Comparison of ENCODE assay signal across 27 cellular contexts in the genomic region with DNA sequence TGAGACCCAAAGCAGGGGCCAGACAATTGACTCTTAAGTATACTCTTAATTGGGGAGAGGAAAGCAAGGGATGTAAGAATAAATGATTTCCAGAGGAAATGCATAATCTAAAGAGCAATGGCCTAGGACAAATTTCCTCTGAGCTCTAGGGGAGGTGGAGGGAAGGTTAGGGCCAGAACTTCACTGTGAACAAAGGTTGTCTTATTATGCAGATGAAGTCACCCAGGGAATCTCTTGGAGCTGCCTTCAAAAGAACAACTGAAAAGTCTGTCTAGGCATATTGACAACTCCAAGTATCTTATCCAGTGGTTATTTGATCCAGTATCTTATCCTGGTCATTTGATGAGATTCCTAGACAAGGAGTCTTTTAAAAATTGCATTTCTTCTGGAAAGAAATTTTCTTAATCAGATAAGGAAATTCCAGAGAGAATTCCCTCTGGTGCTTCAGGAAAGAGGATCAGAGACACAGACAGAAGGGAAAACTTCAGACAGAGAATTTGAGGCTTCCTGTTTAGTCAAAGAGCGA. TPM values are rescaled to one million over a fixed set of nuclear protein-coding genes. Genes with fewer than 3 reads are reported as not detected.
A peak's percentile ranks its signal among the peaks of the same experiment; 100 is the strongest.
DNase-seq lines count a peak whose midpoint lies in the region; ATAC-seq, FAIRE-seq and TF ChIP-seq lines count a peak whose summit lies in the region.
"Had no signal": no experiment of that assay in that cellular context is flagged by ENCODE, and none has a peak within 500 bp of the region (broad histone marks: within the 10 kb centered on the region; RNA-seq: fewer than 3 reads in every experiment).

No MANE protein-coding gene starts in this region.

- peaks cover 62% of the 10 kb centered on the region for H3K36me3 Mint-ChIP-seq in endodermal cell (ENCODE audit: low read depth)

- no peaks in the 10 kb centered on the region for H3K79me1 ChIP-seq in trophoblast cell (ENCODE audit: low read length)

- H3K18ac ChIP-seq in trophoblast cell (ENCODE audit: low read length), result no peak overlapping the region

- no peak overlapping the region for H4K8ac ChIP-seq in trophoblast cell (ENCODE audit: low read depth, low read length)

- H3K9me3 ChIP-seq in HepG2 (ENCODE audit: low read length) (no peaks in the 10 kb centered on the region), right lobe of liver (no peaks in the 10 kb centered on the region), HUES64 (ENCODE audit: insufficient read depth, low read depth, low read length) (peaks cover 5% of the 10 kb centered on the region; the same call in 1 of the 2 replicates), endodermal cell (ENCODE audit: control insufficient read depth, low read length) (peaks cover 68% of the 10 kb centered on the region), trophoblast cell (ENCODE audit: insufficient read depth, low read depth, low read length) (peaks cover 2% of the 10 kb centered on the region), GM23248 (ENCODE audit: low read depth) (no peaks in the 10 kb centered on the region)
- H3K9me3 ChIP-seq: BE2C had no signal

- no peak overlapping the region for H3K14ac ChIP-seq in trophoblast cell (ENCODE audit: low read length)

- POLR2A ChIA-PET in HepG2 (lab: Yijun Ruan, JAX), result no interaction called here

- DNase-seq in HepG2 (ENCODE audit: low spot score), result no peak
- no peak for DNase-seq in right lobe of liver
- DNase-seq in endodermal cell, result no peak
- DNase-seq in trophoblast cell, result peak; percentile 32 to 90
- DNase-seq in NOMO-1 (lab: John Stamatoyannopoulos, UW; ENCODE audit: unreplicated experiment in 2 of 2), result no peak
- DNase-seq in GM23248, result no peak
- DNase-seq: 8988T; ACHN; AML-193; BE2C; CD4-positive, alpha-beta T cell; CD8-positive, alpha-beta memory T cell; DMS 273 treated with DMSO at 0.1 percent for 48 hours; DMS79; EL; GDM1; GOT3 had no signal

- no peak for TF ChIP-seq RAD21 in HepG2 (CRISPR knock-in tag; IDR thresholded peaks at IDR 0.05)

- H3K4me1 Mint-ChIP-seq in endodermal cell, result peaks cover 1% of the 10 kb centered on the region

- intact Hi-C loops in HepG2 (cut with micrococcal nuclease; ENCODE audit: unreplicated experiment) (no loop called here), right lobe of liver (cut with DNase I) (no loop called here)

- H2AK5ac ChIP-seq in trophoblast cell (ENCODE audit: low read length), result no peak overlapping the region

- H3K27ac ChIP-seq in HepG2 (ENCODE audit: extremely low read length, insufficient read depth, low read length), result no peak overlapping the region
- H3K27ac ChIP-seq in right lobe of liver, result no peak overlapping the region
- H3K27ac ChIP-seq in HUES64 (ENCODE audit: low read depth, low read length), result peak overlapping the region; percentile 61
- H3K27ac ChIP-seq in endodermal cell (ENCODE audit: low read depth, low read length), result no peak overlapping the region
- peak overlapping the region; percentile 47 for H3K27ac ChIP-seq in trophoblast cell (ENCODE audit: low read depth, low read length)
- H3K27ac ChIP-seq in GM23248, result no peak overlapping the region
- H3K27ac ChIP-seq: A549; BLaER1 treated with 17β-estradiol and CSF1 and Interleukin-3, amounts not matched to agents 10 nM and 100 nM had no signal

- in situ Hi-C loops in HepG2 (cut with HindIII; ENCODE audit: extremely low pct_ligation_motif_present, low pct_unique_long_range_greater_than_20kb), result no loop called here
- in situ Hi-C loops in GM23248 (cut with MboI), result no loop called here

- BruUV-seq in HepG2 (replicated peaks; lab: Mats Ljungman, UMichigan), result no TSS peak

- H2BK12ac ChIP-seq in trophoblast cell (ENCODE audit: low read length), result no peak overlapping the region

- H3K79me2 ChIP-seq in HepG2 (ENCODE audit: insufficient read depth, low read length) (peaks cover 63% of the 10 kb centered on the region), trophoblast cell (ENCODE audit: control insufficient read depth, insufficient read depth, low read length, poor library complexity) (no peaks in the 10 kb centered on the region), GM23248 (ENCODE audit: insufficient read depth) (peaks cover 83% of the 10 kb centered on the region)

- WGBS in HepG2 (ENCODE audit: low lambda C conversion rate), result 95% methylated on average over 1 of the region's 1 CpG
- WGBS in right lobe of liver (ENCODE audit: insufficient coverage, low coverage, low lambda C conversion rate, missing lambda C conversion rate), result 90% methylated on average over 1 of the region's 1 CpG
- WGBS in HUES64, result 100% methylated on average over 1 of the region's 1 CpG
- 100% methylated on average over 1 of the region's 1 CpG; no CpG with 5 or more reads in 1 of the 2 experiments for WGBS in endodermal cell (ENCODE audit: insufficient coverage in 1 of 2, insufficient read length in 1 of 2), 2 experiments
- whole genome bisulfite sequencing in trophoblast cell (ENCODE audit: extremely low coverage, insufficient coverage, insufficient read length), result no CpG with 5 or more reads among the region's 1 CpG
- WGBS in GM23248 (ENCODE audit: low coverage in 1 of 2, low lambda C conversion rate in 2 of 2, missing lambda C conversion rate in 2 of 2), 2 experiments, result 97 to 100% methylated on average over 1 of the region's 1 CpG

- H3K4me2 ChIP-seq in HepG2 (ENCODE audit: low read depth, low read length) (no peak overlapping the region), trophoblast cell (ENCODE audit: low read length) (no peak overlapping the region), GM23248 (ENCODE audit: unreplicated experiment) (no peak overlapping the region)
- H3K4me2 ChIP-seq: A549; BLaER1 treated with 17β-estradiol and CSF1 and Interleukin-3, amounts not matched to agents 10 nM and 100 nM had no signal

- H2BK120ac ChIP-seq in trophoblast cell (ENCODE audit: insufficient read depth, low read length, poor library complexity), result no peak overlapping the region

- H3K4me1 ChIP-seq in HepG2 (ENCODE audit: insufficient read depth, low read length), result peaks cover 7% of the 10 kb centered on the region
- H3K4me1 ChIP-seq in right lobe of liver, result no peaks in the 10 kb centered on the region
- H3K4me1 ChIP-seq in HUES64 (ENCODE audit: insufficient read depth, low read length), result peaks cover 34% of the 10 kb centered on the region
- no peaks in the 10 kb centered on the region for H3K4me1 ChIP-seq in endodermal cell (ENCODE audit: control insufficient read depth, insufficient read depth, low read length)
- no peaks in the 10 kb centered on the region for H3K4me1 ChIP-seq in trophoblast cell (ENCODE audit: control insufficient read depth in 1 of 2, insufficient read depth in 2 of 2, low read length in 2 of 2)
- no peaks in the 10 kb centered on the region for H3K4me1 ChIP-seq in GM23248 (ENCODE audit: insufficient read depth)
- H3K4me1 ChIP-seq: A549; BE2C; BLaER1 treated with 17β-estradiol and CSF1 and Interleukin-3, amounts not matched to agents 10 nM and 100 nM; HAP-1 had no signal

- no peak overlapping the region for H3K4me3 Mint-ChIP-seq in endodermal cell
- H3K4me3 Mint-ChIP-seq: CD14-positive monocyte; CD4-positive, alpha-beta T cell; CD8-positive, alpha-beta memory T cell had no signal

- H3K4ac ChIP-seq in trophoblast cell (ENCODE audit: low read depth, low read length), result no peak overlapping the region

- no peaks in the 10 kb centered on the region for H3K27me3 ChIP-seq in HepG2 (ENCODE audit: control insufficient read depth in 1 of 2, insufficient read depth in 2 of 2, low read length in 2 of 2)
- H3K27me3 ChIP-seq in right lobe of liver, result no peaks in the 10 kb centered on the region
- no peaks in the 10 kb centered on the region for H3K27me3 ChIP-seq in HUES64 (ENCODE audit: insufficient read depth, low read length)
- H3K27me3 ChIP-seq in endodermal cell (ENCODE audit: control insufficient read depth, insufficient read depth, low read length, poor library complexity, severe bottlenecking), result no peaks in the 10 kb centered on the region
- H3K27me3 ChIP-seq in trophoblast cell (ENCODE audit: insufficient read depth, low read length), result no peaks in the 10 kb centered on the region
- H3K27me3 ChIP-seq in GM23248 (replicated peaks; ENCODE audit: insufficient read depth), result no peaks in the 10 kb centered on the region
- H3K27me3 ChIP-seq: BE2C; BLaER1 treated with 17β-estradiol and CSF1 and Interleukin-3, amounts not matched to agents 10 nM and 100 nM had no signal

- H3K27ac Mint-ChIP-seq in endodermal cell, result no peak overlapping the region
- H3K27ac Mint-ChIP-seq: CD14-positive monocyte; CD4-positive, alpha-beta T cell; CD8-positive, alpha-beta memory T cell had no signal

- peaks cover 45% of the 10 kb centered on the region for H3K9me3 Mint-ChIP-seq in endodermal cell
- H3K9me3 Mint-ChIP-seq: CD4-positive, alpha-beta T cell had no signal

- no peak for TF ChIP-seq CTCF in HepG2 (CRISPR knock-in tag; IDR thresholded peaks at IDR 0.05)
- no peak for TF ChIP-seq CTCF in right lobe of liver (IDR thresholded peaks at IDR 0.05)
- TF ChIP-seq CTCF in endodermal cell (conservative IDR thresholded peaks at IDR 0.05), result no peak

- H3K23ac ChIP-seq in trophoblast cell (ENCODE audit: low read length), result no peak overlapping the region

- H3K9me2 ChIP-seq in GM23248 (ENCODE audit: insufficient read depth), result no peaks in the 10 kb centered on the region

- H2BK5ac ChIP-seq in trophoblast cell (ENCODE audit: low read depth, low read length, poor library complexity), result no peak overlapping the region

- H3K27me3 Mint-ChIP-seq in endodermal cell (ENCODE audit: insufficient read depth), result no peaks in the 10 kb centered on the region
- H3K27me3 Mint-ChIP-seq: CD4-positive, alpha-beta T cell; CD8-positive, alpha-beta memory T cell had no signal

- ATAC-seq in HepG2 (no peak), right lobe of liver (no peak), HG03095 (IDR thresholded peaks at IDR 0.05; ENCODE audit: unreplicated experiment) (no peak)
- ATAC-seq: A549 had no signal

- no peak for FAIRE-seq in HepG2 (lab: Jason Lieb, UNC)
- FAIRE-seq: A549, D721Med, GM12891, GM18507, H54 had no signal

- no peak overlapping the region for H4K91ac ChIP-seq in trophoblast cell (ENCODE audit: low read depth, low read length)

- H3K4me3 ChIP-seq in HepG2 (replicated peaks in 1 of 3; ENCODE audit: insufficient read depth in 1 of 3, low read depth in 2 of 3, low read length in 3 of 3), result no peak overlapping the region
- H3K4me3 ChIP-seq in right lobe of liver, result no peak overlapping the region
- H3K4me3 ChIP-seq in HUES64 (ENCODE audit: low read length), result peak overlapping the region; percentile 33
- peak overlapping the region; percentile 34 for H3K4me3 ChIP-seq in endodermal cell (ENCODE audit: low read length)
- no peak overlapping the region for H3K4me3 ChIP-seq in trophoblast cell (ENCODE audit: low read depth, low read length)
- no peak overlapping the region for H3K4me3 ChIP-seq in GM23248
- H3K4me3 ChIP-seq: A549; BLaER1 treated with 17β-estradiol and CSF1 and Interleukin-3, amounts not matched to agents 10 nM and 100 nM; HAP-1 had no signal

- no peak overlapping the region for H2AFZ ChIP-seq in HepG2 (ENCODE audit: low read length)
- H2AFZ ChIP-seq in trophoblast cell (ENCODE audit: insufficient read depth, low read length, poor library complexity), result no peak overlapping the region
- H2AFZ ChIP-seq in GM23248, result no peak overlapping the region

- H3K9ac ChIP-seq in HepG2 (ENCODE audit: insufficient read depth, low read depth, low read length) (no peak overlapping the region), HUES64 (ENCODE audit: low read depth, low read length) (no peak overlapping the region), endodermal cell (ENCODE audit: extremely low read depth, low read length, poor library complexity, severe bottlenecking) (no peak overlapping the region), trophoblast cell (ENCODE audit: low read length) (no peak overlapping the region), GM23248 (no peak overlapping the region)
- H3K9ac ChIP-seq: BLaER1 treated with 17β-estradiol and CSF1 and Interleukin-3, amounts not matched to agents 10 nM and 100 nM had no signal

- peaks cover 2% of the 10 kb centered on the region; the same call in 1 of the 2 replicates for H4K20me1 ChIP-seq in HepG2 (ENCODE audit: insufficient read depth, low read length)
- H4K20me1 ChIP-seq in GM23248 (ENCODE audit: insufficient read depth), result no peaks in the 10 kb centered on the region

- CTCF ChIA-PET in HepG2 (lab: Yijun Ruan, JAX; ENCODE audit: low intra/inter-chr PET ratio, low total read pairs), result no interaction called here

- TF ChIP-seq POLR2A in HepG2 (IDR thresholded peaks at IDR 0.05; ENCODE audit: insufficient read depth in 1 of 2, low read depth in 2 of 2, low read length in 2 of 2) (no peak), right lobe of liver (IDR thresholded peaks at IDR 0.05) (no peak)

- TF ChIP-seq EP300 in HepG2 (IDR thresholded peaks at IDR 0.05; ENCODE audit: low read depth in 2 of 2, low read length in 2 of 2) (no peak), HepG2 (CRISPR knock-in tag; IDR thresholded peaks at IDR 0.05; ENCODE audit: borderline replicate concordance) (no peak)

- 0 out of 2 replicates have a peak, but pooled peaks cover 3% of the 10 kb centered on the region for H3F3A ChIP-seq in GM23248 (ENCODE audit: insufficient read depth)

- H4K12ac ChIP-seq in trophoblast cell (ENCODE audit: low read depth, low read length), result no peak overlapping the region

- H3K36me3 ChIP-seq in HepG2 (replicated peaks in 1 of 2; ENCODE audit: control insufficient read depth in 1 of 2, insufficient read depth in 2 of 2, low read length in 2 of 2), result peaks cover 0 to 10% of the 10 kb centered on the region in 2 experiments; a peak in 1 of 5 replicates
- H3K36me3 ChIP-seq in right lobe of liver, result no peaks in the 10 kb centered on the region
- peaks cover 18% of the 10 kb centered on the region; the same call in 1 of the 2 replicates for H3K36me3 ChIP-seq in HUES64 (ENCODE audit: insufficient read depth, low read length)
- H3K36me3 ChIP-seq in endodermal cell (ENCODE audit: control insufficient read depth, insufficient read depth, low read length), result peaks cover 21% of the 10 kb centered on the region
- peaks cover 3% of the 10 kb centered on the region in 2 experiments for H3K36me3 ChIP-seq in trophoblast cell (ENCODE audit: control insufficient read depth in 1 of 2, insufficient read depth in 2 of 2, low read length in 2 of 2)
- H3K36me3 ChIP-seq in GM23248 (ENCODE audit: low read depth), result no peaks in the 10 kb centered on the region
- H3K36me3 ChIP-seq: BE2C, HAP-1 had no signal

RNA-seq across cellular contexts. Expression of gene SMIM10L1, which starts 16.5 kb away (rescaled TPM):
- total RNA-seq in HepG2 (2016; rRNA removed; fragmentation: Illumina TruSeq; extraction: Trizol) (11.8 and 12.5 TPM in 2 replicates), right lobe of liver (1 to 10 TPM; 5.4 to 9.4 (median 6.3) TPM), endodermal cell (10 to 100 TPM; 12.9 to 31.5 TPM)
- total RNA-seq in HepG2 (2016; cell fraction: cytosol; rRNA removed; fragmentation: Illumina TruSeq; extraction: Trizol; ENCODE audit: low read depth), result 7.0 and 8.8 TPM in 2 replicates
- 10.5 and 11.6 TPM in 2 replicates for total RNA-seq in HepG2 (2016; cell fraction: insoluble cytoplasmic fraction; rRNA removed; fragmentation: Illumina TruSeq; extraction: Trizol)
- total RNA-seq in HepG2 (2016; cell fraction: membrane; rRNA removed; fragmentation: Illumina TruSeq; extraction: Trizol), result 13.7 and 15.0 TPM in 2 replicates
- total RNA-seq in HepG2 (2016; cell fraction: nucleus; rRNA removed; fragmentation: Illumina TruSeq; extraction: Trizol), result 8.7 and 9.8 TPM in 2 replicates
- polyA plus RNA-seq in HepG2 (2011; rRNA removed) (3.7 and 4.2 TPM in 2 replicates), GM23248 (2016; fragmentation: Nextera tagmentation; extraction: Ambion mirVana) (15.8 and 16.6 TPM in 2 replicates)
- polyA plus RNA-seq in HepG2 (2011; cell fraction: cytosol; rRNA removed), result 4.1 and 4.2 TPM in 2 replicates
- polyA plus RNA-seq in HepG2 (2011; cell fraction: nucleus; rRNA removed), result 2.9 and 3.3 TPM in 2 replicates
- 7.2 and 9.0 TPM in 2 replicates for polyA plus RNA-seq in HepG2 (2012)
- polyA plus RNA-seq in HepG2 (2016; cell fraction: cytosol; fragmentation: Illumina TruSeq; extraction: Trizol; ENCODE audit: low read depth), result 10.0 and 13.7 TPM in 2 replicates
- polyA plus RNA-seq in HepG2 (2016; cell fraction: insoluble cytoplasmic fraction; fragmentation: Illumina TruSeq; extraction: Trizol; ENCODE audit: low read depth), result 16.3 and 17.9 TPM in 2 replicates
- 14.9 and 17.2 TPM in 2 replicates for polyA plus RNA-seq in HepG2 (2016; cell fraction: membrane; fragmentation: Illumina TruSeq; extraction: Trizol; ENCODE audit: low read depth)
- polyA plus RNA-seq in HepG2 (2016; cell fraction: nucleus; fragmentation: Illumina TruSeq; extraction: Trizol; ENCODE audit: insufficient read depth, low read depth), result 10.1 and 11.1 TPM in 2 replicates
- polyA minus RNA-seq in HepG2 (2011; rRNA and poly(A)+ RNA removed; ENCODE audit: low replicate concordance), result 1.9 and 4.0 TPM in 2 replicates
- 3.1 and 3.5 TPM in 2 replicates for polyA minus RNA-seq in HepG2 (2011; cell fraction: cytosol; rRNA and poly(A)+ RNA removed)
- 8.2 and 9.3 TPM in 2 replicates for polyA minus RNA-seq in HepG2 (2011; cell fraction: nucleus; rRNA and poly(A)+ RNA removed)
- polyA plus RNA-seq in HUES64 (2013, experiment 1 of 2), result 10.8 TPM
- polyA plus RNA-seq in HUES64 (2013, experiment 2 of 2), result 11.1 TPM
- polyA plus RNA-seq in endodermal cell (2013, experiment 1 of 2), result 11.4 TPM
- polyA plus RNA-seq in endodermal cell (2013, experiment 2 of 2), result 12.0 TPM
- polyA plus RNA-seq in trophoblast cell (2013), result 12.9 TPM in 2 replicates
- total RNA-seq in GM23248 (2014; rRNA removed; shearing (Covaris generic)), result 6.2 and 10.2 TPM in 2 replicates

RNA-seq across cellular contexts. Expression of gene TAS2R30, which starts 20.0 kb away (rescaled TPM):
- total RNA-seq in HepG2 (2016; rRNA removed; fragmentation: Illumina TruSeq; extraction: Trizol) (0.72 and 5.2 TPM in 2 replicates), right lobe of liver (1 to 10 TPM; 1.2 to 5.1 (median 2.0) TPM), endodermal cell (1 to 10 TPM; 1.8 to 9.7 TPM)
- not detected in 2 replicates for total RNA-seq in HepG2 (2016; cell fraction: cytosol; rRNA removed; fragmentation: Illumina TruSeq; extraction: Trizol; ENCODE audit: low read depth)
- 0.74 and 4.3 TPM in 2 replicates for total RNA-seq in HepG2 (2016; cell fraction: insoluble cytoplasmic fraction; rRNA removed; fragmentation: Illumina TruSeq; extraction: Trizol)
- total RNA-seq in HepG2 (2016; cell fraction: membrane; rRNA removed; fragmentation: Illumina TruSeq; extraction: Trizol), result 0.12 and 0.52 TPM in 2 replicates
- 35.3 and 40.7 TPM in 2 replicates for total RNA-seq in HepG2 (2016; cell fraction: nucleus; rRNA removed; fragmentation: Illumina TruSeq; extraction: Trizol)
- polyA plus RNA-seq in HepG2 (2011; rRNA removed) (0.29 and 0.42 TPM in 2 replicates), GM23248 (2016; fragmentation: Nextera tagmentation; extraction: Ambion mirVana) (not detected in 2 replicates)
- polyA plus RNA-seq in HepG2 (2011; cell fraction: cytosol; rRNA removed), result not detected in 2 replicates
- 2.2 and 3.1 TPM in 2 replicates for polyA plus RNA-seq in HepG2 (2011; cell fraction: nucleus; rRNA removed)
- polyA plus RNA-seq in HepG2 (2012), result 0.09 TPM in 1 of 2 replicates, not detected in the other
- polyA plus RNA-seq in HepG2 (2016; cell fraction: cytosol; fragmentation: Illumina TruSeq; extraction: Trizol; ENCODE audit: low read depth), result not detected in 2 replicates
- polyA plus RNA-seq in HepG2 (2016; cell fraction: insoluble cytoplasmic fraction; fragmentation: Illumina TruSeq; extraction: Trizol; ENCODE audit: low read depth), result not detected in 2 replicates
- polyA plus RNA-seq in HepG2 (2016; cell fraction: membrane; fragmentation: Illumina TruSeq; extraction: Trizol; ENCODE audit: low read depth), result not detected in 2 replicates
- 0.46 and 0.55 TPM in 2 replicates for polyA plus RNA-seq in HepG2 (2016; cell fraction: nucleus; fragmentation: Illumina TruSeq; extraction: Trizol; ENCODE audit: insufficient read depth, low read depth)
- 2.9 and 5.8 TPM in 2 replicates for polyA minus RNA-seq in HepG2 (2011; rRNA and poly(A)+ RNA removed; ENCODE audit: low replicate concordance)
- 0.44 TPM in 1 of 2 replicates, not detected in the other for polyA minus RNA-seq in HepG2 (2011; cell fraction: cytosol; rRNA and poly(A)+ RNA removed)
- 82.3 and 94.9 TPM in 2 replicates for polyA minus RNA-seq in HepG2 (2011; cell fraction: nucleus; rRNA and poly(A)+ RNA removed)
- polyA plus RNA-seq in HUES64 (2013, experiment 1 of 2), result not detected
- polyA plus RNA-seq in HUES64 (2013, experiment 2 of 2), result not detected
- 0.28 TPM for polyA plus RNA-seq in endodermal cell (2013, experiment 1 of 2)
- polyA plus RNA-seq in endodermal cell (2013, experiment 2 of 2), result 0.33 TPM
- not detected in 2 replicates for polyA plus RNA-seq in trophoblast cell (2013)
- 0.13 and 0.32 TPM in 2 replicates for total RNA-seq in GM23248 (2014; rRNA removed; shearing (Covaris generic))
- polyA plus RNA-seq: CD14-positive monocyte; CD8-positive, alpha-beta memory T cell had no signal

RNA-seq across cellular contexts. Expression of gene TAS2R42, which starts 32.3 kb away (rescaled TPM):
- total RNA-seq in HepG2 (2016; rRNA removed; fragmentation: Illumina TruSeq; extraction: Trizol) (not detected in 2 replicates), right lobe of liver (not detected), endodermal cell (not detected)
- total RNA-seq in HepG2 (2016; cell fraction: cytosol; rRNA removed; fragmentation: Illumina TruSeq; extraction: Trizol; ENCODE audit: low read depth), result not detected in 2 replicates
- not detected in 2 replicates for total RNA-seq in HepG2 (2016; cell fraction: insoluble cytoplasmic fraction; rRNA removed; fragmentation: Illumina TruSeq; extraction: Trizol)
- not detected in 2 replicates for total RNA-seq in HepG2 (2016; cell fraction: membrane; rRNA removed; fragmentation: Illumina TruSeq; extraction: Trizol)
- not detected in 2 replicates for total RNA-seq in HepG2 (2016; cell fraction: nucleus; rRNA removed; fragmentation: Illumina TruSeq; extraction: Trizol)
- polyA plus RNA-seq in HepG2 (2011; rRNA removed) (not detected in 2 replicates), GM23248 (2016; fragmentation: Nextera tagmentation; extraction: Ambion mirVana) (not detected in 2 replicates)
- polyA plus RNA-seq in HepG2 (2011; cell fraction: cytosol; rRNA removed), result not detected in 2 replicates
- polyA plus RNA-seq in HepG2 (2011; cell fraction: nucleus; rRNA removed), result not detected in 2 replicates
- not detected in 2 replicates for polyA plus RNA-seq in HepG2 (2012)
- polyA plus RNA-seq in HepG2 (2016; cell fraction: cytosol; fragmentation: Illumina TruSeq; extraction: Trizol; ENCODE audit: low read depth), result not detected in 2 replicates
- not detected in 2 replicates for polyA plus RNA-seq in HepG2 (2016; cell fraction: insoluble cytoplasmic fraction; fragmentation: Illumina TruSeq; extraction: Trizol; ENCODE audit: low read depth)
- not detected in 2 replicates for polyA plus RNA-seq in HepG2 (2016; cell fraction: membrane; fragmentation: Illumina TruSeq; extraction: Trizol; ENCODE audit: low read depth)
- polyA plus RNA-seq in HepG2 (2016; cell fraction: nucleus; fragmentation: Illumina TruSeq; extraction: Trizol; ENCODE audit: insufficient read depth, low read depth), result not detected in 2 replicates
- polyA minus RNA-seq in HepG2 (2011; rRNA and poly(A)+ RNA removed; ENCODE audit: low replicate concordance), result not detected in 2 replicates
- not detected in 2 replicates for polyA minus RNA-seq in HepG2 (2011; cell fraction: cytosol; rRNA and poly(A)+ RNA removed)
- not detected in 2 replicates for polyA minus RNA-seq in HepG2 (2011; cell fraction: nucleus; rRNA and poly(A)+ RNA removed)
- not detected for polyA plus RNA-seq in HUES64 (2013, experiment 1 of 2)
- polyA plus RNA-seq in HUES64 (2013, experiment 2 of 2), result not detected
- polyA plus RNA-seq in endodermal cell (2013, experiment 1 of 2), result not detected
- not detected for polyA plus RNA-seq in endodermal cell (2013, experiment 2 of 2)
- polyA plus RNA-seq in trophoblast cell (2013), result not detected in 2 replicates
- not detected in 2 replicates for total RNA-seq in GM23248 (2014; rRNA removed; shearing (Covaris generic))
- total RNA-seq: CD4-positive, alpha-beta T cell; CD8-positive, alpha-beta memory T cell had no signal
- polyA plus RNA-seq: A549; CD14-positive monocyte; CD8-positive, alpha-beta memory T cell had no signal

Comparison
In these comparisons a context has a peak if more than half of its experiments do, and no peak if none do; other contexts are left out.
1. DNase-seq: peak in trophoblast cell (2 of 2); none in HepG2 (single experiment), right lobe of liver (0 of 3), endodermal cell (single experiment), NOMO-1 (0 of 2) and GM23248 (single experiment).
2. H3K27ac ChIP-seq: peak in HUES64 (single experiment) and trophoblast cell (single experiment); none in HepG2 (single experiment), right lobe of liver (0 of 3), endodermal cell (single experiment) and GM23248 (single experiment).
3. H3K4me3 ChIP-seq: peak in HUES64 (single experiment) and endodermal cell (single experiment); none in HepG2 (0 of 3), right lobe of liver (0 of 3), trophoblast cell (single experiment) and GM23248 (single experiment).